ENCODE assay signal across 1 cellular context in the genomic region with DNA sequence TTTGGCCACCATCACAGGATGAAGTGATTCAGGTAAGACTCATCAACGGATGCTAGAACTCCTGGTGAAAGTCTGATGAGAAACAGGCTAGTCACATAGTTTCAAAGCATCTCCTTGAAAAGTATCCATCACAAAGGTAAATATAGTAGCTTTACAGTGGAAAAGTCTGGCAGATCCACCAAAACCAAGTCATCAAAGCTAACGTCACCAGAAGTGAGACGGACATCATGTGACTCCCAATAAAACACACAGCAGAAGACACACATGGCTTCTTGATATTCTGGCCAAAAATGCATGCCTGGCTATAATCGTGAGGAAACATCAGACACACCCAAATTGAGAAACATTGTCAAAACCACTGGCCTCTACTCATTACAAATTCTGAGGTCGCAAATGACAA.
TF ChIP-seq lines count a peak whose summit lies in the region.

No MANE protein-coding gene starts in this region.

TF ChIP-seq in endothelial cell of umbilical vein, 7 proteins besides CTCF, POLR2A, EP300 and RAD21:
- no peak for TF ChIP-seq GATA2 (IDR thresholded peaks at IDR 0.05; ENCODE audit: insufficient read depth, insufficient read length, low read depth, low read length)
- no peak for TF ChIP-seq EZH2 (IDR thresholded peaks at IDR 0.05; ENCODE audit: borderline replicate concordance, low read depth, low read length, severe bottlenecking)
- TF ChIP-seq POLR2AphosphoS5 (IDR thresholded peaks at IDR 0.05; ENCODE audit: insufficient read depth, low read depth, low read length): no peak
- no peak for TF ChIP-seq MYC (IDR thresholded peaks at IDR 0.05; ENCODE audit: low read depth, low read length)
- TF ChIP-seq FOS (IDR thresholded peaks at IDR 0.05; ENCODE audit: borderline replicate concordance, insufficient read depth, low read length): no peak
- TF ChIP-seq, protein P1, sequence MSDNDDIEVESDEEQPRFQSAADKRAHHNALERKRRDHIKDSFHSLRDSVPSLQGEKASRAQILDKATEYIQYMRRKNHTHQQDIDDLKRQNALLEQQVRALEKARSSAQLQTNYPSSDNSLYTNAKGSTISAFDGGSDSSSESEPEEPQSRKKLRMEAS (IDR thresholded peaks at IDR 0.05; ENCODE audit: insufficient read depth, insufficient read length): no peak
- TF ChIP-seq JUN (IDR thresholded peaks at IDR 0.05; ENCODE audit: borderline replicate concordance, insufficient read depth, insufficient read length, low read depth): no peak
